18 cellular contexts compared by ENCODE assay signal in genomic region chr9:115109486-115109885, GRCh38. TPM values are rescaled to one million over a fixed set of nuclear protein-coding genes. Genes with fewer than 3 reads are reported as not detected.
A peak's percentile ranks its signal among the peaks of the same experiment; 100 is the strongest.
DNase-seq lines count a peak whose midpoint lies in the region; ATAC-seq and TF ChIP-seq lines count a peak whose summit lies in the region.
"Had no signal": no experiment of that assay in that cellular context is flagged by ENCODE, and none has a peak within 500 bp of the region (broad histone marks: within the 10 kb centered on the region; RNA-seq: fewer than 3 reads in every experiment).

No MANE protein-coding gene starts in this region.

- no peak for TF ChIP-seq CTCF in epithelial cell of proximal tubule (conservative IDR thresholded peaks at IDR 0.05; ENCODE audit: low read depth, low read length)

- H3K36me3 ChIP-seq in muscle layer of duodenum (ENCODE audit: control insufficient read depth in 1 of 2, insufficient read depth in 2 of 2, low read length in 2 of 2), result peaks cover 0 to 10% of the 10 kb centered on the region in 2 donors
- H3K36me3 ChIP-seq: right atrium auricular region had no signal

- no peaks in the 10 kb centered on the region for H3K27me3 ChIP-seq in muscle layer of duodenum (ENCODE audit: low read depth, low read length)
- H3K27me3 ChIP-seq: right atrium auricular region had no signal

- H3K4me3 ChIP-seq in epithelial cell of proximal tubule (ENCODE audit: low read depth, low read length), result no peak overlapping the region
- H3K4me3 ChIP-seq in muscle layer of duodenum (ENCODE audit: low read depth in 1 of 2, low read length in 2 of 2), result peak overlapping the region in 1 of 2 donors; percentile 5
- H3K4me3 ChIP-seq: right atrium auricular region had no signal

- H3K9me3 ChIP-seq in muscle layer of duodenum (ENCODE audit: control insufficient read depth in 1 of 2, low read length in 2 of 2), result no peaks in the 10 kb centered on the region
- H3K9me3 ChIP-seq: right atrium auricular region had no signal

- H3K27ac ChIP-seq in muscle layer of duodenum (ENCODE audit: low read length), result peak overlapping the region; percentile 30
- H3K27ac ChIP-seq: right atrium auricular region had no signal

- H3K4me1 ChIP-seq in muscle layer of duodenum (ENCODE audit: control insufficient read depth in 1 of 2, insufficient read depth in 2 of 2, low read length in 2 of 2), result peaks cover 4 to 11% of the 10 kb centered on the region in 2 donors
- H3K4me1 ChIP-seq: right atrium auricular region had no signal

- ATAC-seq in HG02884 (IDR thresholded peaks at IDR 0.05; ENCODE audit: unreplicated experiment), result no peak
- ATAC-seq: activated CD8-positive, alpha-beta T cell treated with anti-CD3 and anti-CD28 coated beads for 36 hours; stimulated activated naive CD8-positive, alpha-beta T cell treated with anti-CD3 and anti-CD28 coated beads, Interleukin-15, Interleukin-2, amounts not matched to agents 100 U/mL and 50 U/mL, for 24 hours had no signal

- DNase-seq in EH (ENCODE audit: low read depth) (peak; percentile 90), RKO (ENCODE audit: low spot score) (peak; percentile 31), epithelial cell of proximal tubule (ENCODE audit: low read depth) (peak; percentile 97), DMS53 treated with DMSO at 0.1 percent for 48 hours (lab: John Stamatoyannopoulos, UW; ENCODE audit: unreplicated experiment) (no peak), GM19238 (ENCODE audit: insufficient read length, low spot score) (no peak)
- no peak for DNase-seq in activated T-cell treated with anti-CD3 and anti-CD28 coated beads, Interleukin-2, amount 50 U/mL, for 1 hour
- DNase-seq: activated CD8-positive, alpha-beta T cell treated with anti-CD3 and anti-CD28 coated beads for 36 hours; activated naive CD4-positive, alpha-beta T cell; C1 segment of cervical spinal cord; central memory CD4-positive, alpha-beta T cell; immature natural killer cell; NCI-H1417; NCI-H524 treated with DMSO at 0.1 percent for 48 hours; stimulated activated CD4-positive, alpha-beta T cell treated with anti-CD3 and anti-CD28 coated beads, Interleukin-4, amount 100 ng/mL, for 24 hours; stimulated activated naive CD8-positive, alpha-beta T cell treated with anti-CD3 and anti-CD28 coated beads, Interleukin-15, Interleukin-2, amounts not matched to agents 100 U/mL and 50 U/mL, for 24 hours had no signal

RNA-seq across cellular contexts. Expression of gene TNC, which starts 8.5 kb away (rescaled TPM):
- 66.1 and 68.9 TPM in 2 replicates for total RNA-seq in epithelial cell of proximal tubule

Comparison
In these comparisons a context has a peak if more than half of its experiments do, and no peak if none do; other contexts are left out.
1. DNase-seq: peak in EH (single experiment), RKO (single experiment) and epithelial cell of proximal tubule (single experiment); none in DMS53 treated with DMSO at 0.1 percent for 48 hours (single experiment), activated T-cell treated with anti-CD3 and anti-CD28 coated beads, Interleukin-2, amount 50 U/mL, for 1 hour (single experiment) and GM19238 (single experiment).